Comparison of ENCODE assay signal across 18 cellular contexts in genomic region chr16:25996052-25996451, GRCh38.
A peak's percentile ranks its signal among the peaks of the same experiment; 100 is the strongest.
DNase-seq lines count a peak whose midpoint lies in the region; ATAC-seq and TF ChIP-seq lines count a peak whose summit lies in the region.
"Had no signal": no experiment of that assay in that cellular context is flagged by ENCODE, and none has a peak within 500 bp of the region (broad histone marks: within the 10 kb centered on the region; RNA-seq: fewer than 3 reads in every experiment).

No MANE protein-coding gene starts in this region.

- H3K36me3 Mint-ChIP-seq in chondrocyte (ENCODE audit: low read depth): no peaks in the 10 kb centered on the region
- H3K36me3 Mint-ChIP-seq: CD8-positive, alpha-beta T cell had no signal

- ATAC-seq in GM18858 (IDR thresholded peaks at IDR 0.05; ENCODE audit: unreplicated experiment): no peak
- ATAC-seq: CD8-positive, alpha-beta T cell; HCT116 had no signal

- H3K27me3 Mint-ChIP-seq in chondrocyte (ENCODE audit: low read depth): no peaks in the 10 kb centered on the region

- H3K4me1 Mint-ChIP-seq in chondrocyte (ENCODE audit: low read depth): no peaks in the 10 kb centered on the region

- H3K27ac Mint-ChIP-seq in chondrocyte (ENCODE audit: unreplicated experiment): no peak overlapping the region
- H3K27ac Mint-ChIP-seq: CD8-positive, alpha-beta T cell; T-helper 1 cell treated with Interleukin-12 subunit alpha and Interleukin-12 subunit beta and Interleukin-4 antibody, amounts not matched to agents 30 μg/mL and 1 μg/mL, for 36 hours had no signal

- DNase-seq in GM12865 (ENCODE audit: low read depth) (no peak), HuH-7 (ENCODE audit: low spot score) (peak; percentile 2), RKO (ENCODE audit: low spot score) (peak; percentile 20), epithelial cell of proximal tubule (ENCODE audit: low read depth) (no peak), medulla oblongata (ENCODE audit: extremely low spot score) (no peak), NCI-H1092 (lab: John Stamatoyannopoulos, UW) (no peak), chondrocyte (ENCODE audit: low spot score) (no peak)
- DNase-seq: BE2C; CD8-positive, alpha-beta T cell; DND-41; GDM1; NCI-H1092 treated with DMSO at 0.1 percent for 48 hours; NCI-H187; NCI-H510A had no signal

- no peak overlapping the region for H3K4me3 Mint-ChIP-seq in chondrocyte (ENCODE audit: unreplicated experiment)
- H3K4me3 Mint-ChIP-seq: CD8-positive, alpha-beta T cell; T-helper 1 cell treated with Interleukin-12 subunit alpha and Interleukin-12 subunit beta and Interleukin-4 antibody, amounts not matched to agents 30 μg/mL and 1 μg/mL, for 36 hours had no signal

- TF ChIP-seq CTCF in GM12865 (IDR thresholded peaks at IDR 0.05; ENCODE audit: insufficient read depth, low read depth, low read length, missing control alignments): peak; percentile 15
- TF ChIP-seq CTCF in epithelial cell of proximal tubule (conservative IDR thresholded peaks at IDR 0.05; ENCODE audit: low read depth, low read length): peak; percentile 10
- no peak for TF ChIP-seq CTCF in chondrocyte (IDR thresholded peaks at IDR 0.05)

- peaks cover 17% of the 10 kb centered on the region for H3K9me3 Mint-ChIP-seq in chondrocyte (ENCODE audit: low read depth)
- H3K9me3 Mint-ChIP-seq: T-helper 1 cell treated with Interleukin-12 subunit alpha and Interleukin-12 subunit beta and Interleukin-4 antibody, amounts not matched to agents 30 μg/mL and 1 μg/mL, for 36 hours had no signal

- H3K4me3 ChIP-seq in GM12865 (ENCODE audit: low read depth, low read length): no peak overlapping the region
- no peak overlapping the region for H3K4me3 ChIP-seq in epithelial cell of proximal tubule (ENCODE audit: low read depth, low read length)
- H3K4me3 ChIP-seq: SK-N-MC had no signal

Comparison
In these comparisons a context has a peak if more than half of its experiments do, and no peak if none do; other contexts are left out.
1. DNase-seq: peak in HuH-7 (single experiment) and RKO (single experiment); none in GM12865 (single experiment), epithelial cell of proximal tubule (single experiment), medulla oblongata (single experiment), NCI-H1092 (single experiment) and chondrocyte (single experiment).